In the genomic region with DNA sequence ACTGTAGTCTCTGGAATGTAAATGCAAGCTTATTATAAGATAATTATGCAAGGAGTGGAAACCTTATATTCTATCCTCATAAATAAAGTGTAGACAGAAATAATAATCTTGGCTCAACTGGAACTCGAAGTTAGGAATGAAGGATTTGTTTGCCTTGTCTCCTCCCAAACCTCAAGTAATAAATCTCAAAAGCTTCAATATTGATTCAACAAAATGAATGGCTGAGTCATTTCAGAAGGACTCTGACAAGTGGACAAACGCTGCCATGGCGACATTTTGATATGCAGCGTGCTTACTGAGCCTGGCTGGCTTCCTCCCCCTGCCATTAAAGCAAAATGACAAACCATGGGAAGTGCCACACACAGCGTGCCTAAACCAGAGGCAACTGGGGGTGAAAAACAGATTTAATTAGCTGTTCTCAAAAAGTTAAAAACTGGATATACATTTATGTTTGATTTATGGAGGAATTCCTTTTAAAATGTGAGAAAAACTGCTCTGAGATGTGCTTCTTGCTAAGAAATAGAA, we compare ENCODE assay signal across 8 cellular contexts. TPM values are rescaled to one million over a fixed set of nuclear protein-coding genes. Genes with fewer than 3 reads are reported as not detected.
DNase-seq lines count a peak whose midpoint lies in the region; ATAC-seq and TF ChIP-seq lines count a peak whose summit lies in the region.
"Had no signal": no experiment of that assay in that cellular context is flagged by ENCODE, and none has a peak within 500 bp of the region (broad histone marks: within the 10 kb centered on the region; RNA-seq: fewer than 3 reads in every experiment).

No MANE protein-coding gene starts in this region.

- H3K4me3 ChIP-seq in HEK293 (ENCODE audit: low read depth, low read length) = peak overlapping the region; percentile 11
- no peak overlapping the region for H3K4me3 ChIP-seq in body of pancreas

- H3K27ac ChIP-seq in HEK293 (ENCODE audit: extremely low read depth, low read depth, low read length) = peak overlapping the region; percentile 92; the same call in 1 of the 2 replicates
- no peak overlapping the region for H3K27ac ChIP-seq in body of pancreas

- no peaks in the 10 kb centered on the region for H3K4me1 Mint-ChIP-seq in activated T-helper 17 cell treated with anti-CD3 and anti-CD28 coated beads, Interleukin-2, amount 50 U/mL, for 72 hours

- no peak overlapping the region for H3K4me3 Mint-ChIP-seq in activated T-helper 17 cell treated with anti-CD3 and anti-CD28 coated beads, Interleukin-2, amount 50 U/mL, for 72 hours

- CTCF ChIA-PET in HEK293 (lab: Yijun Ruan, JAX) = interaction anchor here (0.8 to 2.0 kb wide), 4 partner anchors 12 to 161 kb away, joined by 3 to 9 read pairs (median 4); a partner anchor contains a TSS

- ATAC-seq in body of pancreas (peak; percentile 98), HG03460 (IDR thresholded peaks at IDR 0.05; ENCODE audit: unreplicated experiment) (no peak)
- ATAC-seq in activated T-helper 17 cell treated with anti-CD3 and anti-CD28 coated beads, Interleukin-2, amount 50 U/mL, for 72 hours (replicated peaks) = no peak

- peak; percentile 94 for DNase-seq in NCI-H2029 treated with DMSO at 0.1 percent for 48 hours (lab: John Stamatoyannopoulos, UW)
- DNase-seq in body of pancreas = peak; percentile 74 to 87 (median 78)
- peak; percentile 12 for DNase-seq in retina
- no peak for DNase-seq in GOT3 (lab: John Stamatoyannopoulos, UW)
- DNase-seq: activated CD8-positive, alpha-beta memory T cell treated with anti-CD3 and anti-CD28 coated beads, Interleukin-2, amount 50 U/mL, for 4 hours had no signal

- H3K36me3 ChIP-seq in HEK293 (ENCODE audit: control insufficient read depth in 2 of 2, insufficient read depth in 1 of 2, low read length in 2 of 2) (no peaks in the 10 kb centered on the region), body of pancreas (replicated peaks in 1 of 2; ENCODE audit: insufficient read depth in 1 of 2, low read depth in 2 of 2) (no peaks in the 10 kb centered on the region)

- TF ChIP-seq CTCF in HEK293 (tag by site-specific recombination; IDR thresholded peaks at IDR 0.05) (no peak), body of pancreas (IDR thresholded peaks at IDR 0.05) (no peak)

- H3K9me3 ChIP-seq in HEK293 (ENCODE audit: control insufficient read depth, insufficient read depth, low read depth, low read length) (no peaks in the 10 kb centered on the region), body of pancreas (no peaks in the 10 kb centered on the region)

- intact Hi-C loops in body of pancreas (cut with DNase I) = no loop called here

- POLR2A ChIA-PET in HEK293 (lab: Yijun Ruan, JAX) = interaction anchor here (0.7 to 5.2 kb wide), 8 partner anchors 8 to 1578 kb away, joined by 3 to 27 read pairs (median 6); a partner anchor contains a TSS

- WGBS in body of pancreas, 2 donors = 8% methylated on average over 5 of the region's 5 CpGs

- H3K36me3 Mint-ChIP-seq in activated T-helper 17 cell treated with anti-CD3 and anti-CD28 coated beads, Interleukin-2, amount 50 U/mL, for 72 hours (ENCODE audit: low read depth) = no peaks in the 10 kb centered on the region

- peaks cover 27% of the 10 kb centered on the region for H3K27me3 Mint-ChIP-seq in activated T-helper 17 cell treated with anti-CD3 and anti-CD28 coated beads, Interleukin-2, amount 50 U/mL, for 72 hours

- no peaks in the 10 kb centered on the region for H3K9me3 Mint-ChIP-seq in activated T-helper 17 cell treated with anti-CD3 and anti-CD28 coated beads, Interleukin-2, amount 50 U/mL, for 72 hours

- TF ChIP-seq POLR2A in body of pancreas (IDR thresholded peaks at IDR 0.05) = no peak

- peaks cover 13% of the 10 kb centered on the region for H3K4me1 ChIP-seq in HEK293 (ENCODE audit: control insufficient read depth, insufficient read depth, low read length)
- H3K4me1 ChIP-seq in body of pancreas = peaks cover 8% of the 10 kb centered on the region

- no peaks in the 10 kb centered on the region for H3K27me3 ChIP-seq in body of pancreas

- no peak overlapping the region for H3K27ac Mint-ChIP-seq in activated T-helper 17 cell treated with anti-CD3 and anti-CD28 coated beads, Interleukin-2, amount 50 U/mL, for 72 hours

TF ChIP-seq in HEK293, 187 proteins besides CTCF, POLR2A, EP300 and RAD21 (continues in another document):
- TF ChIP-seq ZNF529 (tag by site-specific recombination; IDR thresholded peaks at IDR 0.05; ENCODE audit: insufficient replicate concordance) = no peak
- no peak for TF ChIP-seq TCF7L2 (IDR thresholded peaks at IDR 0.05; ENCODE audit: borderline replicate concordance, low read depth, low read length)
- no peak for TF ChIP-seq ZNF544 (tag by site-specific recombination; IDR thresholded peaks at IDR 0.05)
- TF ChIP-seq SCRT2 (tag by site-specific recombination; IDR thresholded peaks at IDR 0.05) = peak; percentile 97
- no peak for TF ChIP-seq ZNF571 (tag by site-specific recombination; IDR thresholded peaks at IDR 0.05)
- TF ChIP-seq ZNF561 (tag by site-specific recombination; IDR thresholded peaks at IDR 0.05; ENCODE audit: borderline replicate concordance) = peak; percentile 83
- TF ChIP-seq ZNF555 (tag by site-specific recombination; conservative IDR thresholded peaks at IDR 0.05) = no peak
- 0 out of 2 replicates have a peak, but pooled peaks have one; percentile 43 for TF ChIP-seq ZNF184 (tag by site-specific recombination; IDR thresholded peaks at IDR 0.05)
- TF ChIP-seq, protein P1, sequence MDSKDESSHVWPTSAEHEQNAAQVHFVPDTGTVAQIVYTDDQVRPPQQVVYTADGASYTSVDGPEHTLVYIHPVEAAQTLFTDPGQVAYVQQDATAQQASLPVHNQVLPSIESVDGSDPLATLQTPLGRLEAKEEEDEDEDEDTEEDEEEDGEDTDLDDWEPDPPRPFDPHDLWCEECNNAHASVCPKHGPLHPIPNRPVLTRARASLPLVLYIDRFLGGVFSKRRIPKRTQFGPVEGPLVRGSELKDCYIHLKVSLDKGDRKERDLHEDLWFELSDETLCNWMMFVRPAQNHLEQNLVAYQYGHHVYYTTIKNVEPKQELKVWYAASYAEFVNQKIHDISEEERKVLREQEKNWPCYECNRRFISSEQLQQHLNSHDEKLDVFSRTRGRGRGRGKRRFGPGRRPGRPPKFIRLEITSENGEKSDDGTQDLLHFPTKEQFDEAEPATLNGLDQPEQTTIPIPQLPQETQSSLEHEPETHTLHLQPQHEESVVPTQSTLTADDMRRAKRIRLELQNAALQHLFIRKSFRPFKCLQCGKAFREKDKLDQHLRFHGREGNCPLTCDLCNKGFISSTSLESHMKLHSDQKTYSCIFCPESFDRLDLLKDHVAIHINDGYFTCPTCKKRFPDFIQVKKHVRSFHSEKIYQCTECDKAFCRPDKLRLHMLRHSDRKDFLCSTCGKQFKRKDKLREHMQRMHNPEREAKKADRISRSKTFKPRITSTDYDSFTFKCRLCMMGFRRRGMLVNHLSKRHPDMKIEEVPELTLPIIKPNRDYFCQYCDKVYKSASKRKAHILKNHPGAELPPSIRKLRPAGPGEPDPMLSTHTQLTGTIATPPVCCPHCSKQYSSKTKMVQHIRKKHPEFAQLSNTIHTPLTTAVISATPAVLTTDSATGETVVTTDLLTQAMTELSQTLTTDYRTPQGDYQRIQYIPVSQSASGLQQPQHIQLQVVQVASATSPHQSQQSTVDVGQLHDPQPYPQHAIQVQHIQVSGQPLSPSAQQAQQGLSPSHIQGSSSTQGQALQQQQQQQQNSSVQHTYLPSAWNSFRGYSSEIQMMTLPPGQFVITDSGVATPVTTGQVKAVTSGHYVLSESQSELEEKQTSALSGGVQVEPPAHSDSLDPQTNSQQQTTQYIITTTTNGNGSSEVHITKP (tag by site-specific recombination; IDR thresholded peaks at IDR 0.05) = peak; percentile 75
- TF ChIP-seq ZNF830 (tag by site-specific recombination; IDR thresholded peaks at IDR 0.05; ENCODE audit: low read depth) = no peak
- TF ChIP-seq ZNF558 (tag by site-specific recombination; IDR thresholded peaks at IDR 0.05) = peak; percentile 69; the same call in 1 of the 2 replicates
- TF ChIP-seq ZBTB17 (tag by site-specific recombination; IDR thresholded peaks at IDR 0.05) = peak; percentile 35
- TF ChIP-seq ZNF776 (tag by site-specific recombination; IDR thresholded peaks at IDR 0.05; ENCODE audit: borderline replicate concordance) = no peak
- TF ChIP-seq ZNF266 (tag by site-specific recombination; IDR thresholded peaks at IDR 0.05; ENCODE audit: low read depth) = no peak
- no peak; the same call in 1 of the 2 replicates for TF ChIP-seq ZBTB8A (tag by site-specific recombination; IDR thresholded peaks at IDR 0.05)
- no peak for TF ChIP-seq ZNF174 (tag by site-specific recombination; IDR thresholded peaks at IDR 0.05)
- peak; percentile 64; the same call in 1 of the 2 replicates for TF ChIP-seq YY1 (tag by site-specific recombination; IDR thresholded peaks at IDR 0.05)
- TF ChIP-seq, protein P2, sequence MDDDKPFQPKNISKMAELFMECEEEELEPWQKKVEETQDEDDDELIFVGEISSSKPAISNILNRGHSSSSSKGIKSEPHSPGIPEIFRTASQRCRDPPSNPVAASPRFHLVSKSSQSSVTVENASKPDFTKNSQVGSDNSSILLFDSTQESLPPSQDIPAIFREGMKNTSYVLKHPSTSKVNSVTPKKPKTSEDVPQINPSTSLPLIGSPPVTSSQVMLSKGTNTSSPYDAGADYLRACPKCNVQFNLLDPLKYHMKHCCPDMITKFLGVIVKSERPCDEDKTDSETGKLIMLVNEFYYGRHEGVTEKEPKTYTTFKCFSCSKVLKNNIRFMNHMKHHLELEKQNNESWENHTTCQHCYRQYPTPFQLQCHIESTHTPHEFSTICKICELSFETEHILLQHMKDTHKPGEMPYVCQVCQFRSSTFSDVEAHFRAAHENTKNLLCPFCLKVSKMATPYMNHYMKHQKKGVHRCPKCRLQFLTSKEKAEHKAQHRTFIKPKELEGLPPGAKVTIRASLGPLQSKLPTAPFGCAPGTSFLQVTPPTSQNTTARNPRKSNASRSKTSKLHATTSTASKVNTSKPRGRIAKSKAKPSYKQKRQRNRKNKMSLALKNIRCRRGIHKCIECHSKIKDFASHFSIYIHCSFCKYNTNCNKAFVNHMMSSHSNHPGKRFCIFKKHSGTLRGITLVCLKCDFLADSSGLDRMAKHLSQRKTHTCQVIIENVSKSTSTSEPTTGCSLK (tag by site-specific recombination; IDR thresholded peaks at IDR 0.05) = no peak
- TF ChIP-seq KLF1 (tag by site-specific recombination; IDR thresholded peaks at IDR 0.05) = peak; percentile 79
- peak; percentile 67; the same call in 1 of the 2 replicates for TF ChIP-seq ZNF394 (tag by site-specific recombination; IDR thresholded peaks at IDR 0.05; ENCODE audit: borderline replicate concordance)
- no peak for TF ChIP-seq SETDB1 (IDR thresholded peaks at IDR 0.05; ENCODE audit: insufficient read length, low read length)

RNA-seq across cellular contexts. Expression of a gene that starts 10.5 kb away (rescaled TPM):
- 10 to 100 TPM; 19.2 to 21.4 TPM for total RNA-seq in body of pancreas
- under 1 TPM; 0.45 to 0.74 TPM for total RNA-seq in activated T-helper 17 cell treated with anti-CD3 and anti-CD28 coated beads, Interleukin-2, amount 50 U/mL, for 72 hours

RNA-seq across cellular contexts. Expression of a gene that starts 18.7 kb away (rescaled TPM):
- 10 to 100 TPM in 1 of 2 donors, 1 to 10 TPM in 1; 8.2 to 13.0 TPM for total RNA-seq in body of pancreas
- 10 to 100 TPM; 17.0 to 23.5 TPM for total RNA-seq in activated T-helper 17 cell treated with anti-CD3 and anti-CD28 coated beads, Interleukin-2, amount 50 U/mL, for 72 hours

Comparison
In these comparisons a context has a peak if more than half of its experiments do, and no peak if none do; other contexts are left out.
1. RNA of a gene that starts 10.5 kb away (total RNA-seq): 19.2 to 21.4 TPM in body of pancreas; 0.45 to 0.74 TPM in activated T-helper 17 cell treated with anti-CD3 and anti-CD28 coated beads, Interleukin-2, amount 50 U/mL, for 72 hours; every median in the first group is over 10 times any median in the second.